In genomic region chr1:46718340-46718726, GRCh38 we compare ENCODE assay signal across 9 cellular contexts. TPM values are rescaled to one million over a fixed set of nuclear protein-coding genes. Genes with fewer than 3 reads are reported as not detected.
DNase-seq lines count a peak whose midpoint lies in the region; ATAC-seq and TF ChIP-seq lines count a peak whose summit lies in the region.
"Had no signal": no experiment of that assay in that cellular context is flagged by ENCODE, and none has a peak within 500 bp of the region (broad histone marks: within the 10 kb centered on the region; RNA-seq: fewer than 3 reads in every experiment).

No MANE protein-coding gene starts in this region.

- H3K9me3 Mint-ChIP-seq in activated naive CD4-positive, alpha-beta T cell treated with anti-CD3 and anti-CD28 coated beads, Interleukin-2, amount 50 U/mL, for 24 hours: no peaks in the 10 kb centered on the region
- H3K9me3 Mint-ChIP-seq in activated B cell treated with CpG ODN at 0.5 μM for 24 hours: no peaks in the 10 kb centered on the region
- no peaks in the 10 kb centered on the region for H3K9me3 Mint-ChIP-seq in stimulated activated naive B cell treated with anti-CD40 and anti-IgM and Interleukin-4, amounts not matched to agents 10 μg/mL and 1 μg/mL and 100 μg/mL, for 72 hours

- peak overlapping the region; percentile 92 for H3K27ac Mint-ChIP-seq in activated naive CD4-positive, alpha-beta T cell treated with anti-CD3 and anti-CD28 coated beads, Interleukin-2, amount 50 U/mL, for 24 hours
- peak overlapping the region; percentile 85 for H3K27ac Mint-ChIP-seq in activated B cell treated with CpG ODN at 0.5 μM for 24 hours
- H3K27ac Mint-ChIP-seq in stimulated activated naive B cell treated with anti-CD40 and anti-IgM and Interleukin-4, amounts not matched to agents 10 μg/mL and 1 μg/mL and 100 μg/mL, for 72 hours: peak overlapping the region; percentile 97

- H3K36me3 Mint-ChIP-seq in activated naive CD4-positive, alpha-beta T cell treated with anti-CD3 and anti-CD28 coated beads, Interleukin-2, amount 50 U/mL, for 24 hours: peaks cover 7% of the 10 kb centered on the region
- H3K36me3 Mint-ChIP-seq in activated B cell treated with CpG ODN at 0.5 μM for 24 hours (ENCODE audit: low read depth): peaks cover 40% of the 10 kb centered on the region
- peaks cover 13 to 34% of the 10 kb centered on the region in 2 donors for H3K36me3 Mint-ChIP-seq in stimulated activated naive B cell treated with anti-CD40 and anti-IgM and Interleukin-4, amounts not matched to agents 10 μg/mL and 1 μg/mL and 100 μg/mL, for 72 hours

- no peak for DNase-seq in activated naive CD4-positive, alpha-beta T cell (lab: John Stamatoyannopoulos, UW)
- DNase-seq in activated B cell treated with CpG ODN at 0.5 μM for 24 hours (no peak), mesenteric fat pad (ENCODE audit: low spot score) (no peak), NCI-H1092 (lab: John Stamatoyannopoulos, UW) (no peak), HCEC 1CT (no peak)
- DNase-seq in stimulated activated naive B cell treated with anti-CD40 and anti-IgM and Interleukin-4, amounts not matched to agents 10 μg/mL and 1 μg/mL and 100 μg/mL, for 72 hours: no peak

- CTCF ChIA-PET in activated B cell treated with CpG ODN at 0.5 μM for 24 hours (lab: Charles Lee): no interaction called here

- ATAC-seq in activated B cell treated with CpG ODN at 0.5 μM for 24 hours (ENCODE audit: low read depth): no peak
- no peak for ATAC-seq in stimulated activated naive B cell treated with anti-CD40 and anti-IgM and Interleukin-4, amounts not matched to agents 10 μg/mL and 1 μg/mL and 100 μg/mL, for 72 hours (replicated peaks)

- POLR2A ChIA-PET in activated B cell treated with CpG ODN at 0.5 μM for 24 hours (lab: Charles Lee): interaction anchor here (1.0 to 2.4 kb wide), 5 partner anchors 46 to 1997 kb away, joined by 3 to 8 read pairs (median 5); partner anchors contain the start of genes ATPAF1, MKNK1 and MOB3C

- peak overlapping the region; percentile 83 for H3K4me3 ChIP-seq in iPS-11a (ENCODE audit: low read depth, low read length)

- peaks cover 53% of the 10 kb centered on the region for H3K4me1 Mint-ChIP-seq in activated naive CD4-positive, alpha-beta T cell treated with anti-CD3 and anti-CD28 coated beads, Interleukin-2, amount 50 U/mL, for 24 hours
- H3K4me1 Mint-ChIP-seq in activated B cell treated with CpG ODN at 0.5 μM for 24 hours: peaks cover 37% of the 10 kb centered on the region
- H3K4me1 Mint-ChIP-seq in stimulated activated naive B cell treated with anti-CD40 and anti-IgM and Interleukin-4, amounts not matched to agents 10 μg/mL and 1 μg/mL and 100 μg/mL, for 72 hours: peaks cover 24 to 40% of the 10 kb centered on the region in 2 donors

- peak overlapping the region; percentile 97 for H3K4me3 Mint-ChIP-seq in activated naive CD4-positive, alpha-beta T cell treated with anti-CD3 and anti-CD28 coated beads, Interleukin-2, amount 50 U/mL, for 24 hours
- peak overlapping the region; percentile 89 for H3K4me3 Mint-ChIP-seq in activated B cell treated with CpG ODN at 0.5 μM for 24 hours
- H3K4me3 Mint-ChIP-seq in stimulated activated naive B cell treated with anti-CD40 and anti-IgM and Interleukin-4, amounts not matched to agents 10 μg/mL and 1 μg/mL and 100 μg/mL, for 72 hours: peak overlapping the region; percentile 95 to 97

- TF ChIP-seq CTCF in activated B cell treated with CpG ODN at 0.5 μM for 24 hours (IDR thresholded peaks at IDR 0.05): no peak

- no peaks in the 10 kb centered on the region for H3K27me3 Mint-ChIP-seq in activated naive CD4-positive, alpha-beta T cell treated with anti-CD3 and anti-CD28 coated beads, Interleukin-2, amount 50 U/mL, for 24 hours
- H3K27me3 Mint-ChIP-seq in activated B cell treated with CpG ODN at 0.5 μM for 24 hours: peaks cover 2% of the 10 kb centered on the region
- peaks cover 0 to 9% of the 10 kb centered on the region in 2 donors for H3K27me3 Mint-ChIP-seq in stimulated activated naive B cell treated with anti-CD40 and anti-IgM and Interleukin-4, amounts not matched to agents 10 μg/mL and 1 μg/mL and 100 μg/mL, for 72 hours

- intact Hi-C loops in activated B cell treated with CpG ODN at 0.5 μM for 24 hours (cut with micrococcal nuclease): loop anchor here (2.0 to 10.0 kb wide), 4 partner anchors 50 to 616 kb away; partner anchors contain the start of genes ATPAF1, CMPK1, LRRC41 and RAD54L

RNA-seq across cellular contexts. Expression of gene EFCAB14, which starts 0.6 kb away (rescaled TPM):
- 70.2 and 79.8 TPM in 2 replicates for total RNA-seq in activated B cell treated with CpG ODN at 0.5 μM for 24 hours
- 96.6 TPM for total RNA-seq in mesenteric fat pad

RNA-seq across cellular contexts. Expression of gene TEX38, which starts 46.7 kb away (rescaled TPM):
- not detected in 2 replicates for total RNA-seq in activated B cell treated with CpG ODN at 0.5 μM for 24 hours
- not detected for total RNA-seq in mesenteric fat pad
- total RNA-seq: dermis microvascular lymphatic vessel endothelial cell had no signal

RNA-seq across cellular contexts. Expression of gene ATPAF1, which starts 50.2 kb away (rescaled TPM):
- 21.2 and 24.5 TPM in 2 replicates for total RNA-seq in activated B cell treated with CpG ODN at 0.5 μM for 24 hours
- total RNA-seq in mesenteric fat pad: 52.3 TPM
